1 cellular context compared by ENCODE assay signal in genomic region chr11:65478411-65479183, GRCh38.
TF ChIP-seq lines count a peak whose summit lies in the region.

No MANE protein-coding gene starts in this region.

TF ChIP-seq in H1, 55 proteins besides CTCF, POLR2A, EP300 and RAD21:
- TF ChIP-seq SP4 (IDR thresholded peaks at IDR 0.05; ENCODE audit: low read length) (no peak), POU5F1 (IDR thresholded peaks at IDR 0.05; ENCODE audit: low read depth, low read length) (no peak), YY1 (IDR thresholded peaks at IDR 0.05; ENCODE audit: low read depth, low read length) (no peak), SAP30 (IDR thresholded peaks at IDR 0.05; ENCODE audit: insufficient read depth, insufficient replicate concordance, low read length) (no peak), NANOG (IDR thresholded peaks at IDR 0.05; ENCODE audit: insufficient read depth, low read depth, low read length, poor library complexity, severe bottlenecking) (no peak), TEAD4 (IDR thresholded peaks at IDR 0.05; ENCODE audit: low read depth, low read length) (no peak), SP1 (IDR thresholded peaks at IDR 0.05; ENCODE audit: low read depth, low read length) (no peak), GTF2F1 (IDR thresholded peaks at IDR 0.05; ENCODE audit: borderline replicate concordance, low read depth, low read length) (no peak), CTBP2 (IDR thresholded peaks at IDR 0.05; ENCODE audit: borderline replicate concordance, insufficient read depth, insufficient read length, low read length) (no peak), SUZ12 (IDR thresholded peaks at IDR 0.05; ENCODE audit: low read length) (no peak)
